12 cellular contexts compared by ENCODE assay signal in the genomic region with DNA sequence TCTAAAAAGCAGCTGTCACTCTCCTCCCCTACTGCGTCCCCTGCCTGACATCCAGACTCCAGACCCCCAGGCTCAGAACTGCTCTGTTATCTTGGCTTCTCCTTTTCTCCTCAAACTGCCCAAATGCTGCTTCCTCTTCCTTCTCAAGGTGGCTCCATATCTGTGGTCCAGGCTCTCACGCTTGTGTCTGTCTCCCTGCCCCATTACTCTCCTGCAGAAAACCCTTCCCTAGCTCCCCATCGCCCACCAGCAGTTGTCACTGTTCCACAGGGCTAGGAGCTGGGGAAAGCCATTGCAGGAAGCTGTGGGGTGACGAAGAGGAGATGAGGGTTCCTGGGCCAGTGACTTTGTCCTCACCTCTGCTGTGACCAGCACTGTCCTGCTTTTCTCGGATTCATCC. TPM values are rescaled to one million over a fixed set of nuclear protein-coding genes. Genes with fewer than 3 reads are reported as not detected.
A peak's percentile ranks its signal among the peaks of the same experiment; 100 is the strongest.
DNase-seq lines count a peak whose midpoint lies in the region; ATAC-seq and TF ChIP-seq lines count a peak whose summit lies in the region.
"Had no signal": no experiment of that assay in that cellular context is flagged by ENCODE, and none has a peak within 500 bp of the region (broad histone marks: within the 10 kb centered on the region; RNA-seq: fewer than 3 reads in every experiment).

No MANE protein-coding gene starts in this region.

- no peak overlapping the region for H3K27ac ChIP-seq in DND-41 (ENCODE audit: low read length)
- no peak overlapping the region for H3K27ac ChIP-seq in RWPE2 (ENCODE audit: poor library complexity, severe bottlenecking)
- no peak overlapping the region for H3K27ac ChIP-seq in hepatocyte
- H3K27ac ChIP-seq: sigmoid colon had no signal

- CTCF ChIA-PET in activated CD4-positive, alpha-beta T cell treated with anti-CD3 and anti-CD28 coated beads, Interleukin-2, amount 10 ng/mL, durations not matched to agents 7 days and 5 days (lab: Charles Lee) = interaction anchor here (1.1 kb wide), 1 partner anchor 32 kb away, joined by 3 read pairs; no protein-coding TSS in a partner anchor
- CTCF ChIA-PET in GM10248 (lab: Yijun Ruan, JAX) = interaction anchor here (3.1 to 9.7 kb wide), 2 partner anchors 182 to 201 kb away, joined by 15 to 93 read pairs; no protein-coding TSS in a partner anchor

- peaks cover 2% of the 10 kb centered on the region for H3K27me3 Mint-ChIP-seq in activated CD4-positive, alpha-beta T cell treated with anti-CD3 and anti-CD28 coated beads, Interleukin-2, amount 10 ng/mL, durations not matched to agents 7 days and 5 days

- H3K36me3 Mint-ChIP-seq in activated CD4-positive, alpha-beta T cell treated with anti-CD3 and anti-CD28 coated beads, Interleukin-2, amount 10 ng/mL, durations not matched to agents 7 days and 5 days (ENCODE audit: low read depth) = no peaks in the 10 kb centered on the region
- H3K36me3 Mint-ChIP-seq in activated naive CD4-positive, alpha-beta T cell treated with anti-CD3 and anti-CD28 coated beads, Interleukin-2, amount 50 U/mL, for 72 hours = no peaks in the 10 kb centered on the region
- H3K36me3 Mint-ChIP-seq: stimulated activated effector memory CD8-positive, alpha-beta T cell treated with anti-CD3 and anti-CD28 coated beads, Interleukin-12 subunit alpha, Interleukin-12 subunit beta, amount 100 ng/mL, for 72 hours had no signal

- H3K9me3 Mint-ChIP-seq in activated CD4-positive, alpha-beta T cell treated with anti-CD3 and anti-CD28 coated beads, Interleukin-2, amount 10 ng/mL, durations not matched to agents 7 days and 5 days = no peaks in the 10 kb centered on the region
- H3K9me3 Mint-ChIP-seq in activated naive CD4-positive, alpha-beta T cell treated with anti-CD3 and anti-CD28 coated beads, Interleukin-2, amount 50 U/mL, for 72 hours = no peaks in the 10 kb centered on the region
- H3K9me3 Mint-ChIP-seq: stimulated activated effector memory CD8-positive, alpha-beta T cell treated with anti-CD3 and anti-CD28 coated beads, Interleukin-12 subunit alpha, Interleukin-12 subunit beta, amount 100 ng/mL, for 72 hours had no signal

- no peak for ATAC-seq in DND-41 (ENCODE audit: insufficient read depth, low read depth)
- ATAC-seq in RWPE2 (ENCODE audit: low read depth) = peak; percentile 39; the same call in 2 of the 3 replicates
- ATAC-seq in GM18520 (IDR thresholded peaks at IDR 0.05; ENCODE audit: unreplicated experiment) = no peak
- no peak for ATAC-seq in activated naive CD4-positive, alpha-beta T cell treated with anti-CD3 and anti-CD28 coated beads, Interleukin-2, amount 50 U/mL, for 72 hours
- ATAC-seq: stimulated activated effector memory CD8-positive, alpha-beta T cell treated with anti-CD3 and anti-CD28 coated beads, Interleukin-12 subunit alpha, Interleukin-12 subunit beta, amount 100 ng/mL, for 72 hours had no signal

- H3K9ac ChIP-seq in DND-41 (ENCODE audit: low read depth, low read length) = no peak overlapping the region

- H3K4me2 ChIP-seq in DND-41 (ENCODE audit: insufficient read depth, low read length) = no peak overlapping the region
- H3K4me2 ChIP-seq in hepatocyte = no peak overlapping the region

- no peaks in the 10 kb centered on the region for H3K9me2 ChIP-seq in hepatocyte (replicated peaks; ENCODE audit: insufficient read depth)

- H4K20me1 ChIP-seq in DND-41 (ENCODE audit: insufficient read depth, low read length) = no peaks in the 10 kb centered on the region
- no peaks in the 10 kb centered on the region for H4K20me1 ChIP-seq in hepatocyte (ENCODE audit: insufficient read depth, poor library complexity, severe bottlenecking)

- H3K36me3 ChIP-seq in DND-41 (ENCODE audit: insufficient read depth, low read length) = no peaks in the 10 kb centered on the region
- no peaks in the 10 kb centered on the region for H3K36me3 ChIP-seq in RWPE2 (ENCODE audit: low read depth)
- H3K36me3 ChIP-seq in hepatocyte (replicated peaks; ENCODE audit: insufficient read depth, low read depth) = no peaks in the 10 kb centered on the region
- H3K36me3 ChIP-seq: sigmoid colon had no signal

- no peak overlapping the region for H3K4me3 ChIP-seq in DND-41 (ENCODE audit: low read depth in 1 of 2, low read length in 2 of 2)
- no peak overlapping the region for H3K4me3 ChIP-seq in RWPE2 (ENCODE audit: severe bottlenecking)
- H3K4me3 ChIP-seq in hepatocyte = no peak overlapping the region
- H3K4me3 ChIP-seq: sigmoid colon had no signal

- H3K9me3 ChIP-seq in DND-41 (ENCODE audit: insufficient read depth, low read length, severe bottlenecking) (no peaks in the 10 kb centered on the region), RWPE2 (ENCODE audit: severe bottlenecking) (no peaks in the 10 kb centered on the region), hepatocyte (ENCODE audit: low read depth) (no peaks in the 10 kb centered on the region)
- H3K9me3 ChIP-seq: sigmoid colon had no signal

- peak; percentile 6 for TF ChIP-seq CTCF in DND-41 (IDR thresholded peaks at IDR 0.05; ENCODE audit: borderline replicate concordance, extremely low read depth, low read length, poor library complexity, severe bottlenecking)
- TF ChIP-seq CTCF in RWPE2 (IDR thresholded peaks at IDR 0.05; ENCODE audit: poor library complexity, severe bottlenecking) = peak; percentile 51
- peak; percentile 40 for TF ChIP-seq CTCF in hepatocyte (IDR thresholded peaks at IDR 0.05; ENCODE audit: poor library complexity)
- TF ChIP-seq CTCF in GM10248 (IDR thresholded peaks at IDR 0.05; ENCODE audit: control extremely low read depth, extremely low read depth, low read depth, missing control alignments) = no peak

- DNase-seq in ACHN (peak; percentile 49), DND-41 (no peak), RWPE2 (ENCODE audit: low spot score) (no peak), hepatocyte (ENCODE audit: low spot score) (peak; percentile 54), GM10248 (ENCODE audit: extremely low spot score) (no peak)
- DNase-seq in activated CD4-positive, alpha-beta T cell treated with anti-CD3 and anti-CD28 coated beads, Interleukin-2, amount 10 ng/mL, durations not matched to agents 7 days and 5 days = no peak
- DNase-seq in activated naive CD4-positive, alpha-beta T cell treated with anti-CD3 and anti-CD28 coated beads, Interleukin-2, amount 50 U/mL, for 72 hours (ENCODE audit: low spot score in 2 of 2) = no peak
- DNase-seq: kidney glomerular epithelial cell, NCI-H2081, sigmoid colon had no signal

- H3K4me3 Mint-ChIP-seq in activated CD4-positive, alpha-beta T cell treated with anti-CD3 and anti-CD28 coated beads, Interleukin-2, amount 10 ng/mL, durations not matched to agents 7 days and 5 days = no peak overlapping the region
- H3K4me3 Mint-ChIP-seq: stimulated activated effector memory CD8-positive, alpha-beta T cell treated with anti-CD3 and anti-CD28 coated beads, Interleukin-12 subunit alpha, Interleukin-12 subunit beta, amount 100 ng/mL, for 72 hours had no signal

- H3K27me3 ChIP-seq in DND-41 (ENCODE audit: insufficient read depth, low read length, poor library complexity) (no peaks in the 10 kb centered on the region), RWPE2 (ENCODE audit: insufficient read depth, poor library complexity, severe bottlenecking) (no peaks in the 10 kb centered on the region), hepatocyte (no peaks in the 10 kb centered on the region)
- H3K27me3 ChIP-seq: sigmoid colon had no signal

- H3K4me1 ChIP-seq in DND-41 (ENCODE audit: insufficient read depth, low read length) = no peaks in the 10 kb centered on the region
- no peaks in the 10 kb centered on the region for H3K4me1 ChIP-seq in RWPE2 (ENCODE audit: insufficient read depth, poor library complexity, severe bottlenecking)
- no peaks in the 10 kb centered on the region for H3K4me1 ChIP-seq in hepatocyte (ENCODE audit: insufficient read depth)
- H3K4me1 ChIP-seq: sigmoid colon had no signal

- POLR2A ChIA-PET in activated CD4-positive, alpha-beta T cell treated with anti-CD3 and anti-CD28 coated beads, Interleukin-2, amount 10 ng/mL, durations not matched to agents 7 days and 5 days (lab: Charles Lee) = no interaction called here
- POLR2A ChIA-PET in GM10248 (lab: Yijun Ruan, JAX) = no interaction called here

- in situ Hi-C loops in ACHN (cut with HindIII; ENCODE audit: low pct_ligation_motif_present, low pct_unique_long_range_greater_than_20kb, low sequenced_read_pairs) = loop anchor here (25.0 kb wide), 1 partner anchor 192 kb away; no protein-coding TSS in a partner anchor

- H3K79me2 ChIP-seq in DND-41 (ENCODE audit: insufficient read depth, low read length) = no peaks in the 10 kb centered on the region
- no peaks in the 10 kb centered on the region for H3K79me2 ChIP-seq in hepatocyte

- H2AFZ ChIP-seq in DND-41 (ENCODE audit: low read depth, low read length) (no peak overlapping the region), hepatocyte (no peak overlapping the region)

- H3K4me1 Mint-ChIP-seq in activated CD4-positive, alpha-beta T cell treated with anti-CD3 and anti-CD28 coated beads, Interleukin-2, amount 10 ng/mL, durations not matched to agents 7 days and 5 days = no peaks in the 10 kb centered on the region
- H3K4me1 Mint-ChIP-seq: stimulated activated effector memory CD8-positive, alpha-beta T cell treated with anti-CD3 and anti-CD28 coated beads, Interleukin-12 subunit alpha, Interleukin-12 subunit beta, amount 100 ng/mL, for 72 hours had no signal

- H3K27ac Mint-ChIP-seq in activated CD4-positive, alpha-beta T cell treated with anti-CD3 and anti-CD28 coated beads, Interleukin-2, amount 10 ng/mL, durations not matched to agents 7 days and 5 days = no peak overlapping the region
- no peak overlapping the region for H3K27ac Mint-ChIP-seq in activated naive CD4-positive, alpha-beta T cell treated with anti-CD3 and anti-CD28 coated beads, Interleukin-2, amount 50 U/mL, for 72 hours
- H3K27ac Mint-ChIP-seq: stimulated activated effector memory CD8-positive, alpha-beta T cell treated with anti-CD3 and anti-CD28 coated beads, Interleukin-12 subunit alpha, Interleukin-12 subunit beta, amount 100 ng/mL, for 72 hours had no signal

- 82% methylated on average over 5 of the region's 5 CpGs for WGBS in hepatocyte (ENCODE audit: low lambda C conversion rate, missing lambda C conversion rate)

RNA-seq across cellular contexts. Expression of gene CGNL1, which starts 30.7 kb away (rescaled TPM):
- 13.1 and 13.7 TPM in 2 replicates for total RNA-seq in hepatocyte
- polyA plus RNA-seq in hepatocyte = 9.8 and 11.4 TPM in 2 replicates
- total RNA-seq in activated CD4-positive, alpha-beta T cell treated with anti-CD3 and anti-CD28 coated beads, Interleukin-2, amount 10 ng/mL, durations not matched to agents 7 days and 5 days = not detected
- total RNA-seq in activated naive CD4-positive, alpha-beta T cell treated with anti-CD3 and anti-CD28 coated beads, Interleukin-2, amount 50 U/mL, for 72 hours = not detected

Comparison
In these comparisons a context has a peak if more than half of its experiments do, and no peak if none do; other contexts are left out.
1. DNase-seq: peak in ACHN (single experiment) and hepatocyte (single experiment); none in DND-41 (single experiment), RWPE2 (single experiment), activated CD4-positive, alpha-beta T cell treated with anti-CD3 and anti-CD28 coated beads, Interleukin-2, amount 10 ng/mL, durations not matched to agents 7 days and 5 days (single experiment), GM10248 (single experiment) and activated naive CD4-positive, alpha-beta T cell treated with anti-CD3 and anti-CD28 coated beads, Interleukin-2, amount 50 U/mL, for 72 hours (0 of 2).
2. RNA of gene CGNL1, which starts 30.7 kb away (total RNA-seq): 13.1 to 13.7 TPM in hepatocyte; not detected in activated naive CD4-positive, alpha-beta T cell treated with anti-CD3 and anti-CD28 coated beads, Interleukin-2, amount 50 U/mL, for 72 hours and not detected in activated CD4-positive, alpha-beta T cell treated with anti-CD3 and anti-CD28 coated beads, Interleukin-2, amount 10 ng/mL, durations not matched to agents 7 days and 5 days; every median in the first group is over 10 times any median in the second.